ENCODE assay signal across 21 cellular contexts in the genomic region with DNA sequence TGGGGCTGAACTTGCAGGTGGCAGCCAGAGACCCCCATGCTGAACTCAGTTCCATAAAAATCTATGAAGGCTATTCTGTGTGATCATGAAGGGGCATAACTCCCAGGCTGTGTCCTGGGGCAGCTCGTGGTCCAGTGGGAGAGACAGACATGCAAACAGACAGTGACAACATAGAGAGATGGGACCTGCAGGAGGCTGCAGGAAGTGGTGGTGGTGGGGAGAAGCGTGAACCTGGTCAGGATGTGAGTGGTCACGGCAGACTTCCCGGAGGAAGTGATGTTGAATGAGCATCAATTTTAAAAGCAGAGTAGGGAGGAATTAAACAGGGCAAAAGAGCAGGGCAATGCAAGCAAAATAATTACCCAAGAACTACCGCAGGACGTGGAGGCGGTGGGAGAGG. TPM values are rescaled to one million over a fixed set of nuclear protein-coding genes. Genes with fewer than 3 reads are reported as not detected.
DNase-seq lines count a peak whose midpoint lies in the region; ATAC-seq and TF ChIP-seq lines count a peak whose summit lies in the region.
"Had no signal": no experiment of that assay in that cellular context is flagged by ENCODE, and none has a peak within 500 bp of the region (broad histone marks: within the 10 kb centered on the region; RNA-seq: fewer than 3 reads in every experiment).

No MANE protein-coding gene starts in this region.

- H3K4me3 ChIP-seq in CD8-positive, alpha-beta memory T cell (ENCODE audit: low read length): no peak overlapping the region
- no peak overlapping the region for H3K4me3 ChIP-seq in osteoblast (ENCODE audit: insufficient read depth, low read length)
- H3K4me3 ChIP-seq: GM23338, SJCRH30 had no signal

- peak overlapping the region; percentile 1 for H3K4me3 Mint-ChIP-seq in activated CD4-positive, alpha-beta T cell treated with anti-CD3 and anti-CD28 coated beads, Interleukin-2, amount 10 ng/mL, durations not matched to agents 7 days and 5 days
- peak overlapping the region in 3 of 7 donors; percentile 1 to 62 (median 23) for H3K4me3 Mint-ChIP-seq in CD8-positive, alpha-beta memory T cell
- H3K4me3 Mint-ChIP-seq in chondrocyte (ENCODE audit: unreplicated experiment) (no peak overlapping the region), T-cell (no peak overlapping the region)
- H3K4me3 Mint-ChIP-seq: activated naive CD8-positive, alpha-beta T cell; GM23338 had no signal

- H3K9me3 Mint-ChIP-seq in activated CD4-positive, alpha-beta T cell treated with anti-CD3 and anti-CD28 coated beads, Interleukin-2, amount 10 ng/mL, durations not matched to agents 7 days and 5 days: no peaks in the 10 kb centered on the region
- no peaks in the 10 kb centered on the region for H3K9me3 Mint-ChIP-seq in CD8-positive, alpha-beta memory T cell
- peaks cover 3% of the 10 kb centered on the region for H3K9me3 Mint-ChIP-seq in chondrocyte (ENCODE audit: low read depth)
- H3K9me3 Mint-ChIP-seq in T-cell: no peaks in the 10 kb centered on the region
- H3K9me3 Mint-ChIP-seq: GM23338 had no signal

- H3K36me3 Mint-ChIP-seq in activated CD4-positive, alpha-beta T cell treated with anti-CD3 and anti-CD28 coated beads, Interleukin-2, amount 10 ng/mL, durations not matched to agents 7 days and 5 days (ENCODE audit: low read depth): no peaks in the 10 kb centered on the region
- no peaks in the 10 kb centered on the region for H3K36me3 Mint-ChIP-seq in CD8-positive, alpha-beta memory T cell
- H3K36me3 Mint-ChIP-seq in chondrocyte (ENCODE audit: low read depth): peaks cover 2% of the 10 kb centered on the region
- H3K36me3 Mint-ChIP-seq in T-cell: no peaks in the 10 kb centered on the region
- H3K36me3 Mint-ChIP-seq: activated naive CD8-positive, alpha-beta T cell had no signal

- H3K27ac ChIP-seq in CD8-positive, alpha-beta memory T cell (ENCODE audit: low read depth, low read length): no peak overlapping the region
- H3K27ac ChIP-seq in osteoblast (ENCODE audit: low read depth, low read length): no peak overlapping the region
- H3K27ac ChIP-seq: epithelial cell of prostate, SJCRH30 had no signal

- TF ChIP-seq CTCF in chondrocyte (IDR thresholded peaks at IDR 0.05): no peak
- no peak for TF ChIP-seq CTCF in osteoblast (IDR thresholded peaks at IDR 0.05; ENCODE audit: extremely low read depth, low read depth, low read length)

- no peak overlapping the region for H3K27ac Mint-ChIP-seq in activated CD4-positive, alpha-beta T cell treated with anti-CD3 and anti-CD28 coated beads, Interleukin-2, amount 10 ng/mL, durations not matched to agents 7 days and 5 days
- H3K27ac Mint-ChIP-seq in CD8-positive, alpha-beta memory T cell: peak overlapping the region in 5 of 8 donors; percentile 2 to 62 (median 40)
- no peak overlapping the region for H3K27ac Mint-ChIP-seq in chondrocyte (ENCODE audit: unreplicated experiment)
- no peak overlapping the region for H3K27ac Mint-ChIP-seq in T-cell
- H3K27ac Mint-ChIP-seq: activated naive CD8-positive, alpha-beta T cell; GM23338 had no signal

- peaks cover 9% of the 10 kb centered on the region for H3K4me1 Mint-ChIP-seq in activated CD4-positive, alpha-beta T cell treated with anti-CD3 and anti-CD28 coated beads, Interleukin-2, amount 10 ng/mL, durations not matched to agents 7 days and 5 days
- peaks cover 6 to 17% (median 8%) of the 10 kb centered on the region in 3 donors for H3K4me1 Mint-ChIP-seq in CD8-positive, alpha-beta memory T cell
- H3K4me1 Mint-ChIP-seq in chondrocyte (ENCODE audit: low read depth) (no peaks in the 10 kb centered on the region), T-cell (peaks cover 5 to 7% (median 6%) of the 10 kb centered on the region in 3 donors)
- H3K4me1 Mint-ChIP-seq: GM23338 had no signal

- H3K36me3 ChIP-seq in CD8-positive, alpha-beta memory T cell (ENCODE audit: insufficient read depth, low read length): no peaks in the 10 kb centered on the region
- H3K36me3 ChIP-seq in osteoblast (ENCODE audit: insufficient read depth, low read length): no peaks in the 10 kb centered on the region
- H3K36me3 ChIP-seq: SJCRH30 had no signal

- H2AFZ ChIP-seq in osteoblast (ENCODE audit: low read length): no peak overlapping the region
- H2AFZ ChIP-seq: GM23338 had no signal

- H4K20me1 ChIP-seq in osteoblast (ENCODE audit: insufficient read depth, low read length): no peaks in the 10 kb centered on the region

- DNase-seq in activated CD4-positive, alpha-beta T cell treated with anti-CD3 and anti-CD28 coated beads, Interleukin-2, amount 10 ng/mL, durations not matched to agents 7 days and 5 days: no peak
- DNase-seq in activated CD4-positive, alpha-beta T cell treated with anti-CD3 and anti-CD28 coated beads for 48 hours: no peak
- DNase-seq in CD8-positive, alpha-beta memory T cell: no peak
- DNase-seq in chondrocyte (ENCODE audit: low spot score) (peak; percentile 37), osteoblast (ENCODE audit: insufficient read length, low spot score, missing footprints) (peak; percentile 35), T-cell (no peak), AG08395 (ENCODE audit: low spot score) (no peak)
- DNase-seq: activated T-cell treated with anti-CD3 and anti-CD28 coated beads, Interleukin-2, amount 50 U/mL, for 48 hours; cerebellar nuclear complex; Kasumi-1; NCI-H1694 treated with DMSO at 0.1 percent for 48 hours; NCI-H526; occipital lobe; SJCRH30; small intestine; stimulated activated CD4-positive, alpha-beta T cell treated with anti-CD3 and anti-CD28 coated beads, Interleukin-2, amount 100 ng/mL, for 24 hours had no signal

- H3K27me3 Mint-ChIP-seq in activated CD4-positive, alpha-beta T cell treated with anti-CD3 and anti-CD28 coated beads, Interleukin-2, amount 10 ng/mL, durations not matched to agents 7 days and 5 days: peaks cover 10% of the 10 kb centered on the region
- peaks cover 0 to 4% of the 10 kb centered on the region in 2 donors for H3K27me3 Mint-ChIP-seq in CD8-positive, alpha-beta memory T cell
- H3K27me3 Mint-ChIP-seq in chondrocyte (ENCODE audit: low read depth) (peaks cover 27% of the 10 kb centered on the region), T-cell (peaks cover 0 to 9% of the 10 kb centered on the region in 2 donors)
- H3K27me3 Mint-ChIP-seq: activated naive CD8-positive, alpha-beta T cell had no signal

- H3K4me1 ChIP-seq in CD8-positive, alpha-beta memory T cell (ENCODE audit: insufficient read depth, low read length): no peaks in the 10 kb centered on the region
- H3K4me1 ChIP-seq in osteoblast (ENCODE audit: insufficient read depth, low read length): peaks cover 3% of the 10 kb centered on the region
- H3K4me1 ChIP-seq: SJCRH30 had no signal

- POLR2A ChIA-PET in activated CD4-positive, alpha-beta T cell treated with anti-CD3 and anti-CD28 coated beads, Interleukin-2, amount 10 ng/mL, durations not matched to agents 7 days and 5 days (lab: Charles Lee): no interaction called here
- POLR2A ChIA-PET in CD8-positive, alpha-beta memory T cell (lab: Charles Lee): no interaction called here
- POLR2A ChIA-PET in T-cell (lab: Charles Lee): no interaction called here

- no peak overlapping the region for H3K4me2 ChIP-seq in osteoblast (ENCODE audit: insufficient read depth, low read length)
- H3K4me2 ChIP-seq: GM23338 had no signal

- H3K79me2 ChIP-seq in osteoblast (ENCODE audit: insufficient read depth, low read length): no peaks in the 10 kb centered on the region

- no peaks in the 10 kb centered on the region for H3K27me3 ChIP-seq in CD8-positive, alpha-beta memory T cell (ENCODE audit: insufficient read depth, low read length, poor library complexity, severe bottlenecking)
- H3K27me3 ChIP-seq in osteoblast (ENCODE audit: insufficient read depth, low read length): peaks cover 9% of the 10 kb centered on the region
- H3K27me3 ChIP-seq: SJCRH30 had no signal

- no peaks in the 10 kb centered on the region for H3K9me3 ChIP-seq in CD8-positive, alpha-beta memory T cell (ENCODE audit: low read length)
- H3K9me3 ChIP-seq in osteoblast (ENCODE audit: low read depth, low read length): no peaks in the 10 kb centered on the region
- H3K9me3 ChIP-seq: SJCRH30 had no signal

- CTCF ChIA-PET in activated CD4-positive, alpha-beta T cell treated with anti-CD3 and anti-CD28 coated beads, Interleukin-2, amount 10 ng/mL, durations not matched to agents 7 days and 5 days (lab: Charles Lee): no interaction called here
- CTCF ChIA-PET in CD8-positive, alpha-beta memory T cell (lab: Charles Lee): no interaction called here
- CTCF ChIA-PET in T-cell (lab: Charles Lee): no interaction called here

- ATAC-seq in HG02623 (IDR thresholded peaks at IDR 0.05; ENCODE audit: unreplicated experiment) (no peak), T-cell (replicated peaks in 1 of 4) (no peak)
- ATAC-seq: GM23338 had no signal

RNA-seq across cellular contexts. Expression of gene SORCS2, which starts 23.2 kb away (rescaled TPM):
- not detected for total RNA-seq in activated CD4-positive, alpha-beta T cell treated with anti-CD3 and anti-CD28 coated beads, Interleukin-2, amount 10 ng/mL, durations not matched to agents 7 days and 5 days
- total RNA-seq in CD8-positive, alpha-beta memory T cell: not detected
- not detected for polyA plus RNA-seq in CD8-positive, alpha-beta memory T cell
- total RNA-seq in chondrocyte (9.4 to 21.7 TPM (median 10.9 TPM) in 3 replicates), osteoblast (9.0 and 11.5 TPM in 2 replicates), T-cell (under 1 TPM in 1 of 5 donors, not detected in 4; 0.22 TPM)
- total RNA-seq: T-helper 1 cell treated with Interleukin-12 subunit alpha and Interleukin-12 subunit beta and Interleukin-4 antibody, amounts not matched to agents 30 ng/mL and 1 ng/mL, for 36 hours had no signal

Comparison
In these comparisons a context has a peak if more than half of its experiments do, and no peak if none do; other contexts are left out.
1. DNase-seq: peak in chondrocyte (single experiment) and osteoblast (single experiment); none in activated CD4-positive, alpha-beta T cell treated with anti-CD3 and anti-CD28 coated beads, Interleukin-2, amount 10 ng/mL, durations not matched to agents 7 days and 5 days (single experiment), activated CD4-positive, alpha-beta T cell treated with anti-CD3 and anti-CD28 coated beads for 48 hours (single experiment), CD8-positive, alpha-beta memory T cell (0 of 5), T-cell (0 of 34) and AG08395 (single experiment).
2. H3K27ac Mint-ChIP-seq: peak in CD8-positive, alpha-beta memory T cell (5 of 8); none in activated CD4-positive, alpha-beta T cell treated with anti-CD3 and anti-CD28 coated beads, Interleukin-2, amount 10 ng/mL, durations not matched to agents 7 days and 5 days (single experiment), chondrocyte (single experiment) and T-cell (0 of 2).